8 cellular contexts compared by ENCODE assay signal in genomic region chr3:70982274-70982673, GRCh38.
DNase-seq lines count a peak whose midpoint lies in the region; ATAC-seq lines count a peak whose summit lies in the region.

No MANE protein-coding gene starts in this region.

- intact Hi-C loops in left ventricle myocardium superior (cut with micrococcal nuclease): no loop called here

- ATAC-seq in HG02970 (IDR thresholded peaks at IDR 0.05; ENCODE audit: low FRiP score, unreplicated experiment) (peak; percentile 7), left ventricle myocardium superior (peak; percentile 34), HG02884 (IDR thresholded peaks at IDR 0.05; ENCODE audit: unreplicated experiment) (no peak), GM21528 (IDR thresholded peaks at IDR 0.05; ENCODE audit: low FRiP score, unreplicated experiment) (no peak), HG03565 (IDR thresholded peaks at IDR 0.05; ENCODE audit: unreplicated experiment) (no peak)
- no peak for ATAC-seq in activated naive CD8-positive, alpha-beta T cell treated with anti-CD3 and anti-CD28 coated beads, Interleukin-2, amount 50 U/mL, for 24 hours
- no peak for ATAC-seq in stimulated activated effector memory CD8-positive, alpha-beta T cell treated with anti-CD3 and anti-CD28 coated beads, Interleukin-12 subunit alpha, Interleukin-12 subunit beta, amount 100 ng/mL, for 72 hours

- H3K27ac Mint-ChIP-seq in activated naive CD8-positive, alpha-beta T cell treated with anti-CD3 and anti-CD28 coated beads, Interleukin-2, amount 50 U/mL, for 24 hours: peak overlapping the region; percentile 82
- peak overlapping the region; percentile 96 for H3K27ac Mint-ChIP-seq in stimulated activated effector memory CD8-positive, alpha-beta T cell treated with anti-CD3 and anti-CD28 coated beads, Interleukin-12 subunit alpha, Interleukin-12 subunit beta, amount 100 ng/mL, for 72 hours

- peaks cover 83% of the 10 kb centered on the region for H3K36me3 Mint-ChIP-seq in activated naive CD8-positive, alpha-beta T cell treated with anti-CD3 and anti-CD28 coated beads, Interleukin-2, amount 50 U/mL, for 24 hours (ENCODE audit: low read depth)
- H3K36me3 Mint-ChIP-seq in stimulated activated effector memory CD8-positive, alpha-beta T cell treated with anti-CD3 and anti-CD28 coated beads, Interleukin-12 subunit alpha, Interleukin-12 subunit beta, amount 100 ng/mL, for 72 hours: peaks cover 100% of the 10 kb centered on the region

- no peak overlapping the region for H3K4me3 Mint-ChIP-seq in activated naive CD8-positive, alpha-beta T cell treated with anti-CD3 and anti-CD28 coated beads, Interleukin-2, amount 50 U/mL, for 24 hours
- H3K4me3 Mint-ChIP-seq in stimulated activated effector memory CD8-positive, alpha-beta T cell treated with anti-CD3 and anti-CD28 coated beads, Interleukin-12 subunit alpha, Interleukin-12 subunit beta, amount 100 ng/mL, for 72 hours: peak overlapping the region; percentile 56

- no peaks in the 10 kb centered on the region for H3K27me3 Mint-ChIP-seq in activated naive CD8-positive, alpha-beta T cell treated with anti-CD3 and anti-CD28 coated beads, Interleukin-2, amount 50 U/mL, for 24 hours

- no peaks in the 10 kb centered on the region for H3K9me3 Mint-ChIP-seq in activated naive CD8-positive, alpha-beta T cell treated with anti-CD3 and anti-CD28 coated beads, Interleukin-2, amount 50 U/mL, for 24 hours
- H3K9me3 Mint-ChIP-seq in stimulated activated effector memory CD8-positive, alpha-beta T cell treated with anti-CD3 and anti-CD28 coated beads, Interleukin-12 subunit alpha, Interleukin-12 subunit beta, amount 100 ng/mL, for 72 hours: no peaks in the 10 kb centered on the region

- no peak for DNase-seq in activated naive CD8-positive, alpha-beta T cell treated with anti-CD3 and anti-CD28 coated beads, Interleukin-2, amount 50 U/mL, for 24 hours
- DNase-seq in left ventricle myocardium superior: no peak
- no peak for DNase-seq in stimulated activated effector memory CD8-positive, alpha-beta T cell treated with anti-CD3 and anti-CD28 coated beads, Interleukin-12 subunit alpha, Interleukin-12 subunit beta, amount 100 ng/mL, for 72 hours (ENCODE audit: low spot score in 2 of 2)
- no peak for DNase-seq in NCI-H1048 (lab: John Stamatoyannopoulos, UW)

- peaks cover 73% of the 10 kb centered on the region for H3K4me1 Mint-ChIP-seq in activated naive CD8-positive, alpha-beta T cell treated with anti-CD3 and anti-CD28 coated beads, Interleukin-2, amount 50 U/mL, for 24 hours
- H3K4me1 Mint-ChIP-seq in stimulated activated effector memory CD8-positive, alpha-beta T cell treated with anti-CD3 and anti-CD28 coated beads, Interleukin-12 subunit alpha, Interleukin-12 subunit beta, amount 100 ng/mL, for 72 hours: peaks cover 52% of the 10 kb centered on the region

Comparison
In these comparisons a context has a peak if more than half of its experiments do, and no peak if none do; other contexts are left out.
1. ATAC-seq: peak in HG02970 (single experiment) and left ventricle myocardium superior (single experiment); none in activated naive CD8-positive, alpha-beta T cell treated with anti-CD3 and anti-CD28 coated beads, Interleukin-2, amount 50 U/mL, for 24 hours (single experiment), stimulated activated effector memory CD8-positive, alpha-beta T cell treated with anti-CD3 and anti-CD28 coated beads, Interleukin-12 subunit alpha, Interleukin-12 subunit beta, amount 100 ng/mL, for 72 hours (single experiment), HG02884 (single experiment), GM21528 (single experiment) and HG03565 (single experiment).